ENCODE assay signal across 8 cellular contexts in the genomic region with DNA sequence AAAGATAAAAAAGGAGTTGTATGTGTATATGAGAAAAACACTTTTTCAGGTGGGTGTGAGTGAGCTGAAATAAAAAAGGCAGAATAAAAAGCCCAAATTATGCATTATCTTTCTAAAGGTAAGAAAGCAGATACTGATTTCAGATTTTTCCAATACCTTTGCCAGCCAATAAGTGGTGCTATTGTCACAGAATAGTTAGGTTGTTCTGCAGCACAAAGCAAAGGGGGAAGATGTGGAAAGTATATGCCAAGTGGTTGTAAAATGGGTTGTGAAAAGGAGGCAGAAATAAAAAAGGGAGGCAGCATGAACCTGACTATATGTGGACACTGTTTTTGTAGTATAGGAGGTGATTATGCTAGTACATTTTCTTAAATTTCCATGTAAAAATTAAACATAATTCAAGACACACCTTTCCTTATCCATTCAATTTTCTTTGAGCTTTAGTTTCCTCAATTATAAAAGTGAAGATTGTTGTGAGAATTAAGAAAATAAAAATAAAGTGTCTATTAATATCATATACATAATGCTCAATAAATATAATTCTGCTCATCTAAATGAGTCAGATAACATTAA.
DNase-seq lines count a peak whose midpoint lies in the region; ATAC-seq and TF ChIP-seq lines count a peak whose summit lies in the region.

No MANE protein-coding gene starts in this region.

- TF ChIP-seq POLR2A in lower leg skin (IDR thresholded peaks at IDR 0.05) = no peak

- H3K4me1 Mint-ChIP-seq in brain = peaks cover 6% of the 10 kb centered on the region

- H3K4me1 ChIP-seq in left lung = peaks cover 0 to 5% of the 10 kb centered on the region in 2 donors

- intact Hi-C loops in left lung (cut with DNase I) (loop anchor here in 1 of 2 donors (10.0 kb wide), 2 partner anchors 599 to 879 kb away; no protein-coding TSS in a partner anchor), lower leg skin (cut with DNase I; ENCODE audit: low total_unique reads) (no loop called here)

- no peak overlapping the region for H3K27ac ChIP-seq in left lung

- peaks cover 0 to 3% (median 0%) of the 10 kb centered on the region in 5 experiments for H3K9me3 Mint-ChIP-seq in brain

- no peak overlapping the region for H3K4me3 Mint-ChIP-seq in brain

- no peak overlapping the region for H3K27ac Mint-ChIP-seq in brain

- DNase-seq in GF-D8 (lab: John Stamatoyannopoulos, UW) (peak; percentile 29), NCI-H526 treated with DMSO at 0.1 percent for 48 hours (lab: John Stamatoyannopoulos, UW) (peak; percentile 59), left lung (no peak), lower leg skin (ENCODE audit: low spot score in 2 of 2) (no peak), ureter (ENCODE audit: low spot score) (no peak)

- H3K4me3 ChIP-seq in left lung = no peak overlapping the region
- no peak overlapping the region for H3K4me3 ChIP-seq in lower leg skin (ENCODE audit: low read depth, poor library complexity, severe bottlenecking)

- H3K27me3 ChIP-seq in left lung = no peaks in the 10 kb centered on the region

- peak; percentile 64 for ATAC-seq in HG02938 (IDR thresholded peaks at IDR 0.05; ENCODE audit: unreplicated experiment)
- peak; percentile 78 for ATAC-seq in left lung
- no peak for ATAC-seq in HG03196 (IDR thresholded peaks at IDR 0.05; ENCODE audit: unreplicated experiment)

- H3K9me3 ChIP-seq in left lung = no peaks in the 10 kb centered on the region

- TF ChIP-seq CTCF in brain (conservative IDR thresholded peaks at IDR 0.05) = peak; percentile 68 to 82
- TF ChIP-seq CTCF in left lung (IDR thresholded peaks at IDR 0.05) = peak; percentile 52 to 54
- no peak for TF ChIP-seq CTCF in lower leg skin (IDR thresholded peaks at IDR 0.05)

- H3K27me3 Mint-ChIP-seq in brain = peaks cover 3% of the 10 kb centered on the region

- no peaks in the 10 kb centered on the region for H3K36me3 Mint-ChIP-seq in brain

- H3K36me3 ChIP-seq in left lung = no peaks in the 10 kb centered on the region

Comparison
In these comparisons a context has a peak if more than half of its experiments do, and no peak if none do; other contexts are left out.
1. DNase-seq: peak in GF-D8 (single experiment) and NCI-H526 treated with DMSO at 0.1 percent for 48 hours (single experiment); none in left lung (0 of 2), lower leg skin (0 of 2) and ureter (single experiment).
2. CTCF ChIP-seq: peak in brain (2 of 2) and left lung (2 of 2); none in lower leg skin (0 of 3).